In genomic region chr11:17406818-17407149, GRCh38 we compare ENCODE assay signal across 17 cellular contexts. TPM values are rescaled to one million over a fixed set of nuclear protein-coding genes. Genes with fewer than 3 reads are reported as not detected.
"Had no signal": no experiment of that assay in that cellular context is flagged by ENCODE, and none has a peak within 500 bp of the region (broad histone marks: within the 10 kb centered on the region; RNA-seq: fewer than 3 reads in every experiment).

No MANE protein-coding gene starts in this region.

- H3K9me3 ChIP-seq: ovary had no signal

- DNase-seq: activated CD4-positive, alpha-beta T cell treated with anti-CD3 and anti-CD28 coated beads, Interleukin-2, amount 50 U/mL, for 4 hours; activated CD8-positive, alpha-beta memory T cell treated with anti-CD3 and anti-CD28 coated beads, Interleukin-2, amount 10 ng/mL, durations not matched to agents 7 days and 5 days; activated gamma-delta T cell; activated T-cell treated with anti-CD3 and anti-CD28 coated beads, Interleukin-2, amount 50 U/mL, for 4 hours; amygdala; brain microvascular endothelial cell; effector CD4-positive, alpha-beta T cell; islet precursor cell; ovary; retina; stimulated activated naive B cell treated with anti-CD40 and anti-IgM and Interleukin-4, amounts not matched to agents 10 μg/mL and 1 μg/mL and 100 μg/mL, for 72 hours; substantia nigra had no signal

- H3K36me3 Mint-ChIP-seq: activated CD8-positive, alpha-beta memory T cell treated with anti-CD3 and anti-CD28 coated beads, Interleukin-2, amount 10 ng/mL, durations not matched to agents 7 days and 5 days; activated naive CD8-positive, alpha-beta T cell; stimulated activated naive B cell treated with anti-CD40 and anti-IgM and Interleukin-4, amounts not matched to agents 10 μg/mL and 1 μg/mL and 100 μg/mL, for 72 hours had no signal

- H3K27ac ChIP-seq: brain microvascular endothelial cell, ovary had no signal

- H3K4me3 Mint-ChIP-seq: activated CD8-positive, alpha-beta memory T cell treated with anti-CD3 and anti-CD28 coated beads, Interleukin-2, amount 10 ng/mL, durations not matched to agents 7 days and 5 days; activated naive CD8-positive, alpha-beta T cell; activated T-cell treated with anti-CD3 and anti-CD28 coated beads, Interleukin-2, amount 50 U/mL, for 4 hours; stimulated activated naive B cell treated with anti-CD40 and anti-IgM and Interleukin-4, amounts not matched to agents 10 μg/mL and 1 μg/mL and 100 μg/mL, for 72 hours; T-helper 1 cell treated with Interleukin-12 subunit alpha and Interleukin-12 subunit beta and Interleukin-4 antibody, amounts not matched to agents 30 μg/mL and 1 μg/mL, for 36 hours had no signal

- H3K9me3 Mint-ChIP-seq: activated T-cell treated with anti-CD3 and anti-CD28 coated beads, Interleukin-2, amount 50 U/mL, for 4 hours; stimulated activated naive B cell treated with anti-CD40 and anti-IgM and Interleukin-4, amounts not matched to agents 10 μg/mL and 1 μg/mL and 100 μg/mL, for 72 hours; T-helper 1 cell treated with Interleukin-12 subunit alpha and Interleukin-12 subunit beta and Interleukin-4 antibody, amounts not matched to agents 30 μg/mL and 1 μg/mL, for 36 hours had no signal

- H3K27ac Mint-ChIP-seq: activated CD8-positive, alpha-beta memory T cell treated with anti-CD3 and anti-CD28 coated beads, Interleukin-2, amount 10 ng/mL, durations not matched to agents 7 days and 5 days; activated naive CD8-positive, alpha-beta T cell; stimulated activated naive B cell treated with anti-CD40 and anti-IgM and Interleukin-4, amounts not matched to agents 10 μg/mL and 1 μg/mL and 100 μg/mL, for 72 hours; T-helper 1 cell treated with Interleukin-12 subunit alpha and Interleukin-12 subunit beta and Interleukin-4 antibody, amounts not matched to agents 30 μg/mL and 1 μg/mL, for 36 hours had no signal

- ATAC-seq: activated CD8-positive, alpha-beta memory T cell treated with anti-CD3 and anti-CD28 coated beads, Interleukin-2, amount 10 ng/mL, durations not matched to agents 7 days and 5 days; activated T-cell treated with anti-CD3 and anti-CD28 coated beads, Interleukin-2, amount 50 U/mL, for 4 hours; stimulated activated naive B cell treated with anti-CD40 and anti-IgM and Interleukin-4, amounts not matched to agents 10 μg/mL and 1 μg/mL and 100 μg/mL, for 72 hours had no signal

- H3K36me3 ChIP-seq: brain microvascular endothelial cell, ovary had no signal

- H3K4me3 ChIP-seq: ovary, smooth muscle cell had no signal

- H3K27me3 Mint-ChIP-seq: activated CD8-positive, alpha-beta memory T cell treated with anti-CD3 and anti-CD28 coated beads, Interleukin-2, amount 10 ng/mL, durations not matched to agents 7 days and 5 days; activated naive CD8-positive, alpha-beta T cell had no signal

- H3K27me3 ChIP-seq: brain microvascular endothelial cell, ovary had no signal

RNA-seq across cellular contexts. Expression of gene KCNJ11, which starts 18.3 kb away (rescaled TPM):
- total RNA-seq: endothelial cell of umbilical vein, fibroblast of lung, smooth muscle cell had no signal
- polyA plus RNA-seq: fibroblast of lung, smooth muscle cell had no signal
